In genomic region chr5:180370861-180371641, GRCh38 we compare ENCODE assay signal across 22 cellular contexts. TPM values are rescaled to one million over a fixed set of nuclear protein-coding genes. Genes with fewer than 3 reads are reported as not detected.
DNase-seq lines count a peak whose midpoint lies in the region; ATAC-seq, FAIRE-seq and TF ChIP-seq lines count a peak whose summit lies in the region.
"Had no signal": no experiment of that assay in that cellular context is flagged by ENCODE, and none has a peak within 500 bp of the region (broad histone marks: within the 10 kb centered on the region; RNA-seq: fewer than 3 reads in every experiment).

No MANE protein-coding gene starts in this region.

- H3K9me3 ChIP-seq in SJCRH30 (replicated peaks), result no peaks in the 10 kb centered on the region; the same call in 1 of the 2 replicates
- H3K9me3 ChIP-seq: transverse colon had no signal

- H3K36me3 Mint-ChIP-seq in glutamatergic neuron (ENCODE audit: unreplicated experiment), result peaks cover 4% of the 10 kb centered on the region
- H3K36me3 Mint-ChIP-seq: activated naive CD4-positive, alpha-beta T cell treated with anti-CD3 and anti-CD28 coated beads, Interleukin-2, amount 10 ng/mL, durations not matched to agents 7 days and 5 days; naive B cell had no signal

- H3K4me1 Mint-ChIP-seq in glutamatergic neuron (ENCODE audit: low read depth, unreplicated experiment), result peaks cover 1% of the 10 kb centered on the region
- H3K4me1 Mint-ChIP-seq: activated naive CD4-positive, alpha-beta T cell treated with anti-CD3 and anti-CD28 coated beads, Interleukin-2, amount 10 ng/mL, durations not matched to agents 7 days and 5 days; naive B cell had no signal

- H3K27ac ChIP-seq in SJCRH30, result no peak overlapping the region
- H3K27ac ChIP-seq: C4-2B, foreskin keratinocyte, HL-60 had no signal

- peaks cover 10% of the 10 kb centered on the region for H3K4me1 ChIP-seq in SJCRH30
- H3K4me1 ChIP-seq: foreskin keratinocyte, transverse colon had no signal

- H3K9me3 Mint-ChIP-seq in glutamatergic neuron (ENCODE audit: unreplicated experiment), result peaks cover 1% of the 10 kb centered on the region
- H3K9me3 Mint-ChIP-seq: activated CD4-positive, alpha-beta T cell treated with anti-CD3 and anti-CD28 coated beads, Interleukin-2, amount 10 ng/mL, durations not matched to agents 7 days and 5 days; activated naive CD4-positive, alpha-beta T cell treated with anti-CD3 and anti-CD28 coated beads, Interleukin-2, amount 10 ng/mL, durations not matched to agents 7 days and 5 days; stimulated activated effector memory CD8-positive, alpha-beta T cell treated with anti-CD3 and anti-CD28 coated beads, Interleukin-12 subunit alpha, Interleukin-12 subunit beta, amount 100 ng/mL, for 72 hours had no signal

- no peak for TF ChIP-seq CTCF in glutamatergic neuron (IDR thresholded peaks at IDR 0.05; ENCODE audit: partially characterized antibody, unreplicated experiment)
- no peak for TF ChIP-seq CTCF in omental fat pad (IDR thresholded peaks at IDR 0.05)

- H3K4me3 Mint-ChIP-seq in glutamatergic neuron (ENCODE audit: unreplicated experiment), result no peak overlapping the region
- H3K4me3 Mint-ChIP-seq: activated CD4-positive, alpha-beta T cell treated with anti-CD3 and anti-CD28 coated beads, Interleukin-2, amount 10 ng/mL, durations not matched to agents 7 days and 5 days; activated naive CD4-positive, alpha-beta T cell treated with anti-CD3 and anti-CD28 coated beads, Interleukin-2, amount 10 ng/mL, durations not matched to agents 7 days and 5 days; stimulated activated effector memory CD8-positive, alpha-beta T cell treated with anti-CD3 and anti-CD28 coated beads, Interleukin-12 subunit alpha, Interleukin-12 subunit beta, amount 100 ng/mL, for 72 hours had no signal

- H3K4me3 ChIP-seq in SJCRH30, result no peak overlapping the region
- H3K4me3 ChIP-seq: transverse colon had no signal

- ATAC-seq in omental fat pad (ENCODE audit: low FRiP score) (peak; percentile 23), GM21619 (IDR thresholded peaks at IDR 0.05; ENCODE audit: unreplicated experiment) (no peak), GM18867 (IDR thresholded peaks at IDR 0.05; ENCODE audit: unreplicated experiment) (no peak)
- ATAC-seq: foreskin keratinocyte; stimulated activated effector memory CD8-positive, alpha-beta T cell treated with anti-CD3 and anti-CD28 coated beads, Interleukin-12 subunit alpha, Interleukin-12 subunit beta, amount 100 ng/mL, for 72 hours had no signal

- H3K36me3 ChIP-seq in SJCRH30, result no peaks in the 10 kb centered on the region
- H3K36me3 ChIP-seq: transverse colon had no signal

- no peak for FAIRE-seq in frontal cortex (lab: Jason Lieb, UNC)
- FAIRE-seq: A204.1, endometrium had no signal

- DNase-seq in AG08395 (ENCODE audit: low spot score) (peak; percentile 45), SJCRH30 (peak; percentile 62 to 66), glutamatergic neuron (no peak), omental fat pad (ENCODE audit: low spot score) (no peak), frontal cortex (ENCODE audit: low spot score in 2 of 2) (no peak), DMS153 (lab: John Stamatoyannopoulos, UW) (no peak)
- DNase-seq: activated CD4-positive, alpha-beta T cell treated with anti-CD3 and anti-CD28 coated beads, Interleukin-2, amount 10 ng/mL, durations not matched to agents 7 days and 5 days; activated naive CD4-positive, alpha-beta T cell treated with anti-CD3 and anti-CD28 coated beads, Interleukin-2, amount 10 ng/mL, durations not matched to agents 7 days and 5 days; foreskin keratinocyte; naive B cell; NCI-H1694 treated with DMSO at 0.1 percent for 48 hours; NCI-H2227 treated with DMSO at 0.1 percent for 48 hours; stimulated activated CD4-positive, alpha-beta T cell treated with anti-CD3 and anti-CD28 coated beads, Interleukin-15, amount 100 ng/mL, for 24 hours; SW 1271; transverse colon had no signal

- peak overlapping the region; percentile 28 for H3K27ac Mint-ChIP-seq in glutamatergic neuron (ENCODE audit: unreplicated experiment)
- H3K27ac Mint-ChIP-seq: activated CD4-positive, alpha-beta T cell treated with anti-CD3 and anti-CD28 coated beads, Interleukin-2, amount 10 ng/mL, durations not matched to agents 7 days and 5 days; activated naive CD4-positive, alpha-beta T cell treated with anti-CD3 and anti-CD28 coated beads, Interleukin-2, amount 10 ng/mL, durations not matched to agents 7 days and 5 days; naive B cell; stimulated activated effector memory CD8-positive, alpha-beta T cell treated with anti-CD3 and anti-CD28 coated beads, Interleukin-12 subunit alpha, Interleukin-12 subunit beta, amount 100 ng/mL, for 72 hours had no signal

- H3K27me3 ChIP-seq in SJCRH30, result no peaks in the 10 kb centered on the region
- H3K27me3 ChIP-seq: foreskin keratinocyte, transverse colon had no signal

- no peaks in the 10 kb centered on the region for H3K27me3 Mint-ChIP-seq in glutamatergic neuron (ENCODE audit: unreplicated experiment)

RNA-seq across cellular contexts. Expression of gene GFPT2, which starts 17.9 kb away (rescaled TPM):
- total RNA-seq in SJCRH30 (2014; rRNA removed; shearing (Covaris generic)), result 0.47 and 1.1 TPM in 2 replicates
- total RNA-seq in glutamatergic neuron (ENCODE audit: unreplicated experiment) (11.6 TPM), omental fat pad (100 to 1,000 TPM in 2 of 4 donors, 10 to 100 TPM in 2; 42.3 to 553 (median 270) TPM), frontal cortex (11.0 TPM)

Comparison
In these comparisons a context has a peak if more than half of its experiments do, and no peak if none do; other contexts are left out.
1. DNase-seq: peak in AG08395 (single experiment) and SJCRH30 (2 of 2); none in glutamatergic neuron (single experiment), omental fat pad (single experiment), frontal cortex (0 of 2) and DMS153 (single experiment).